Comparison of ENCODE assay signal across 20 cellular contexts in genomic region chr19:38199340-38199739, GRCh38. TPM values are rescaled to one million over a fixed set of nuclear protein-coding genes. Genes with fewer than 3 reads are reported as not detected.
"Had no signal": no experiment of that assay in that cellular context is flagged by ENCODE, and none has a peak within 500 bp of the region (broad histone marks: within the 10 kb centered on the region; RNA-seq: fewer than 3 reads in every experiment).

No MANE protein-coding gene starts in this region.

- H3K4me1 ChIP-seq: colonic mucosa, esophagus muscularis mucosa, left lung, parathyroid adenoma, spleen, thyroid gland had no signal

- H2AFZ ChIP-seq: parathyroid adenoma had no signal

- H3K27me3 ChIP-seq: colonic mucosa, left lung, neutrophil, spleen, thyroid gland had no signal

- H3K4me3 ChIP-seq: colonic mucosa, esophagus muscularis mucosa, left lung, mucosa of descending colon, skin epidermis, spleen, thyroid gland had no signal

- ATAC-seq: left lung; mucosa of descending colon; natural killer cell treated with Interleukin-12 subunit alpha and Interleukin-12 subunit beta and Interleukin-15 and Interleukin-18, amount 100 ng/mL, for 72 hours; right cardiac atrium; stimulated activated memory B cell treated with anti-CD40 and anti-IgM and Interleukin-4, amounts not matched to agents 10 μg/mL and 1 μg/mL and 100 μg/mL, for 72 hours had no signal

- H3K27ac ChIP-seq: colonic mucosa, esophagus muscularis mucosa, left lung, neutrophil, parathyroid adenoma, skin epidermis, spleen, thyroid gland had no signal

- H3K9me3 ChIP-seq: colonic mucosa, esophagus muscularis mucosa, left lung, mucosa of descending colon, neutrophil, spleen, thyroid gland had no signal

- DNase-seq: colonic mucosa; effector memory CD4-positive, alpha-beta T cell; kidney; mesenchymal stem cell; mucosa of descending colon; naive B cell; right cardiac atrium; spleen; stimulated activated CD4-positive, alpha-beta T cell treated with anti-CD3 and anti-CD28 coated beads, Interleukin-4, amount 100 ng/mL, for 4 hours; thyroid gland had no signal

- H3K9ac ChIP-seq: parathyroid adenoma had no signal

RNA-seq across cellular contexts. Expression of gene DPF1, which starts 24.7 kb away (rescaled TPM):
- total RNA-seq: colonic mucosa, kidney, lower leg skin, omental fat pad, spleen, thyroid gland had no signal

RNA-seq across cellular contexts. Expression of gene PPP1R14A, which starts 56.8 kb away (rescaled TPM):
- total RNA-seq: frontal cortex; natural killer cell treated with Interleukin-12 subunit alpha and Interleukin-12 subunit beta and Interleukin-15 and Interleukin-18, amount 100 ng/mL, for 72 hours had no signal
